ENCODE assay signal across 9 cellular contexts in the genomic region with DNA sequence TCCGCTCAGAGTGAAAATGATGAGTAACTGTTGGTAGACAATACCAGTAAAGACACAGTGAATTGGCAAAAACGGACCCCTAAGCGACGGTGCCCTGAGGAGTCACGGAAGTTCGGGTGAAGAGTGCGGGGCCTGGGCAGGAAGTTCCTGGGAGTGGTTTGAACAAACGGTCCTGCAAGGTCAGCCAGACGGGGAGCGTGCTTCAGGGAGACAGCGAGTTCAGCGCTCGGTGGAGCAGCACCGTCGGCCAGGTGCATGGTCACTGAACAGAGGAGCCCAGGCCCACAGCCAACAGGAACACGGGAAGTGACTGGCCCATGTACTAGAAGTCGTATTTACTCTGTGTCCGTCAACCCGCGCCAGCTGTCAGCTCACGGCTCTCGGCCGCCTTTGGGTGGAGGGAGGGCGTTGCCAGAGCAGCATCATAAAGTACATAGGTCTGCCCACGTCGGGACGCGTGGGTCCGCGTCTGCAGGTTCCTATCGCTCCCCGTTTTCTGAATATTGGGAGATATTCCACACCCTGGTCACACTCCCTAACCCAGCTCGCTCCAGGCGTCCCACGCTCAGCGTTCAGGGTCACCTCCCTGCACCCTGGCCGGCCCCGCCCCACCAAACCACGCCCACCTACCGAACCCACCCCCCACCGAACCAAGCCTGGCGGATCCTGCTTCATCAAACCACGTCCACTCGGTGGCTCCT.
A peak's percentile ranks its signal among the peaks of the same experiment; 100 is the strongest.
DNase-seq lines count a peak whose midpoint lies in the region; TF ChIP-seq lines count a peak whose summit lies in the region.
"Had no signal": no experiment of that assay in that cellular context is flagged by ENCODE, and none has a peak within 500 bp of the region (broad histone marks: within the 10 kb centered on the region; RNA-seq: fewer than 3 reads in every experiment).

No MANE protein-coding gene starts in this region.

- H3K9me3 ChIP-seq in CD8-positive, alpha-beta memory T cell (ENCODE audit: low read length), result no peaks in the 10 kb centered on the region
- no peaks in the 10 kb centered on the region for H3K9me3 ChIP-seq in SJCRH30 (replicated peaks)

- H3K4me3 ChIP-seq in CD8-positive, alpha-beta memory T cell (ENCODE audit: low read length), result peak overlapping the region; percentile 52
- peak overlapping the region; percentile 42 for H3K4me3 ChIP-seq in H7 (ENCODE audit: insufficient read depth, low read depth, low read length)
- H3K4me3 ChIP-seq in SJCRH30, result no peak overlapping the region

- no peak for TF ChIP-seq CTCF in HFFc6 (IDR thresholded peaks at IDR 0.05)

- no peaks in the 10 kb centered on the region for H3K36me3 ChIP-seq in CD8-positive, alpha-beta memory T cell (ENCODE audit: insufficient read depth, low read length)
- H3K36me3 ChIP-seq in H7 (replicated peaks; ENCODE audit: control insufficient read depth, insufficient read depth, low read length), result no peaks in the 10 kb centered on the region
- no peaks in the 10 kb centered on the region for H3K36me3 ChIP-seq in SJCRH30

- CTCF ChIA-PET in CD8-positive, alpha-beta memory T cell (lab: Charles Lee), result no interaction called here

- H3K9me3 Mint-ChIP-seq in CD8-positive, alpha-beta memory T cell, result no peaks in the 10 kb centered on the region
- H3K9me3 Mint-ChIP-seq in HFFc6, result peaks cover 9% of the 10 kb centered on the region; the same call in 1 of the 2 replicates

- H3K27me3 ChIP-seq in CD8-positive, alpha-beta memory T cell (ENCODE audit: insufficient read depth, low read length, poor library complexity, severe bottlenecking), result peaks cover 8% of the 10 kb centered on the region
- H3K27me3 ChIP-seq in H7 (ENCODE audit: control insufficient read depth, insufficient read depth, low read length) (peaks cover 2% of the 10 kb centered on the region; the same call in 1 of the 2 replicates), SJCRH30 (no peaks in the 10 kb centered on the region)

- peaks cover 6% of the 10 kb centered on the region for H3K4me1 ChIP-seq in CD8-positive, alpha-beta memory T cell (ENCODE audit: insufficient read depth, low read length)
- H3K4me1 ChIP-seq in SJCRH30, result no peaks in the 10 kb centered on the region

- H3K27me3 Mint-ChIP-seq in CD8-positive, alpha-beta memory T cell, result peaks cover 5 to 35% of the 10 kb centered on the region in 2 donors
- peaks cover 5% of the 10 kb centered on the region for H3K27me3 Mint-ChIP-seq in HFFc6 (ENCODE audit: insufficient read depth)

- peak overlapping the region in 4 of 8 donors; percentile 37 to 81 (median 60) for H3K27ac Mint-ChIP-seq in CD8-positive, alpha-beta memory T cell
- no peak overlapping the region for H3K27ac Mint-ChIP-seq in HFFc6

- no peaks in the 10 kb centered on the region for H3K36me3 Mint-ChIP-seq in CD8-positive, alpha-beta memory T cell
- H3K36me3 Mint-ChIP-seq in HFFc6 (ENCODE audit: low read depth), result no peaks in the 10 kb centered on the region

- peaks cover 17 to 28% (median 27%) of the 10 kb centered on the region in 3 donors for H3K4me1 Mint-ChIP-seq in CD8-positive, alpha-beta memory T cell
- H3K4me1 Mint-ChIP-seq in HFFc6 (ENCODE audit: low read depth), result no peaks in the 10 kb centered on the region

- POLR2A ChIA-PET in CD8-positive, alpha-beta memory T cell (lab: Charles Lee), result no interaction called here

- no peak overlapping the region for H3K27ac ChIP-seq in CD8-positive, alpha-beta memory T cell (ENCODE audit: low read depth, low read length)
- H3K27ac ChIP-seq in SJCRH30, result no peak overlapping the region
- H3K27ac ChIP-seq: epithelial cell of prostate had no signal

- H3K4me3 Mint-ChIP-seq in CD8-positive, alpha-beta memory T cell, result peak overlapping the region; percentile 77 to 93 (median 87)
- H3K4me3 Mint-ChIP-seq in HFFc6, result no peak overlapping the region

- DNase-seq in CD8-positive, alpha-beta memory T cell, result peak in 3 of 5 donors; percentile 12 to 19 (median 12)
- DNase-seq in H7, result peak; percentile 78
- DNase-seq in NCI-H510A (lab: John Stamatoyannopoulos, UW), result peak; percentile 62
- DNase-seq in activated effector memory CD4-positive, alpha-beta T cell treated with Interleukin-2 at 50 U/mL for 16 hours, result peak; percentile 3
- peak; percentile 54 for DNase-seq in iPS-NIHi7 (ENCODE audit: extremely low spot score)
- DNase-seq in stimulated activated CD4-positive, alpha-beta T cell treated with anti-CD3 and anti-CD28 coated beads, Interleukin-4, amount 100 ng/mL, for 4 hours, result peak; percentile 9 to 10
- DNase-seq in SJCRH30, result no peak
- DNase-seq in HFFc6, result no peak

Comparison
In these comparisons a context has a peak if more than half of its experiments do, and no peak if none do; other contexts are left out.
1. DNase-seq: peak in CD8-positive, alpha-beta memory T cell (3 of 5), H7 (single experiment), NCI-H510A (single experiment), activated effector memory CD4-positive, alpha-beta T cell treated with Interleukin-2 at 50 U/mL for 16 hours (single experiment), iPS-NIHi7 (single experiment) and stimulated activated CD4-positive, alpha-beta T cell treated with anti-CD3 and anti-CD28 coated beads, Interleukin-4, amount 100 ng/mL, for 4 hours (2 of 2); none in SJCRH30 (0 of 2) and HFFc6 (single experiment).